In genomic region chr5:133930061-133930823, GRCh38 we compare ENCODE assay signal across 1 cellular context.
TF ChIP-seq lines count a peak whose summit lies in the region.

No MANE protein-coding gene starts in this region.

TF ChIP-seq in K562, 482 proteins besides CTCF, POLR2A, EP300 and RAD21 (continued from another document and continues in another):
- TF ChIP-seq CHAMP1 (IDR thresholded peaks at IDR 0.05): no peak
- no peak for TF ChIP-seq PTRF (tag; IDR thresholded peaks at IDR 0.05)
- no peak for TF ChIP-seq THRAP3 (IDR thresholded peaks at IDR 0.05; ENCODE audit: borderline replicate concordance)
- TF ChIP-seq NR0B1 (IDR thresholded peaks at IDR 0.05; ENCODE audit: partially characterized antibody): no peak
- TF ChIP-seq TBP (optimal IDR thresholded peaks at IDR 0.05; ENCODE audit: low read depth, low read length): peak; percentile 54
- TF ChIP-seq MTA2 (IDR thresholded peaks at IDR 0.05; ENCODE audit: low read depth): 0 out of 2 replicates have a peak, but pooled peaks have one; percentile 16
- TF ChIP-seq ATF4 (CRISPR knock-in tag; IDR thresholded peaks at IDR 0.05): no peak
- no peak for TF ChIP-seq TAF1 (IDR thresholded peaks at IDR 0.05; ENCODE audit: control insufficient read depth, extremely low read depth, insufficient read depth, low read length, severe bottlenecking)
- no peak for TF ChIP-seq SNIP1 (IDR thresholded peaks at IDR 0.05; ENCODE audit: low read depth)
- no peak for TF ChIP-seq TFAM (CRISPR knock-in tag; conservative IDR thresholded peaks at IDR 0.05)
- no peak for TF ChIP-seq PRPF4 (IDR thresholded peaks at IDR 0.05; ENCODE audit: insufficient read depth, low read depth, low read length, poor library complexity, severe bottlenecking)
- TF ChIP-seq RHOXF2B (CRISPR knock-in tag; conservative IDR thresholded peaks at IDR 0.05): no peak
- 0 out of 2 replicates have a peak, but pooled peaks have one; percentile 36 for TF ChIP-seq CREB3 (tag; conservative IDR thresholded peaks at IDR 0.05; ENCODE audit: low read depth)
- TF ChIP-seq SMARCE1 (IDR thresholded peaks at IDR 0.05): peak; percentile 80
- peak; percentile 50; the same call in 1 of the 2 replicates for TF ChIP-seq ZNF609 (CRISPR knock-in tag; IDR thresholded peaks at IDR 0.05; ENCODE audit: borderline replicate concordance)
- TF ChIP-seq CBX2 (IDR thresholded peaks at IDR 0.05; ENCODE audit: insufficient read depth, low read length, poor library complexity, severe bottlenecking): no peak
- TF ChIP-seq FOXK2 (conservative IDR thresholded peaks at IDR 0.05 in 1 of 2, IDR thresholded peaks at IDR 0.05 in 1 of 2; ENCODE audit: low read depth in 2 of 2): no peak
- TF ChIP-seq PHB2 (IDR thresholded peaks at IDR 0.05; ENCODE audit: low read depth): no peak
- no peak for TF ChIP-seq ZNF518B (CRISPR knock-in tag; IDR thresholded peaks at IDR 0.05)
- no peak for TF ChIP-seq CREBBP (IDR thresholded peaks at IDR 0.05; ENCODE audit: low read depth, low read length)
- no peak for TF ChIP-seq ZBED1 (IDR thresholded peaks at IDR 0.05)
- TF ChIP-seq KAT7 (CRISPR knock-in tag; IDR thresholded peaks at IDR 0.05; ENCODE audit: borderline replicate concordance): no peak
- 0 out of 2 replicates have a peak, but pooled peaks have one; percentile 17 for TF ChIP-seq SMARCA5 (IDR thresholded peaks at IDR 0.05)
- TF ChIP-seq SMAD3 (CRISPR knock-in tag; conservative IDR thresholded peaks at IDR 0.05): no peak
- no peak for TF ChIP-seq HEY1 (CRISPR knock-in tag; IDR thresholded peaks at IDR 0.05; ENCODE audit: borderline replicate concordance)
- no peak for TF ChIP-seq PTTG1 (tag; IDR thresholded peaks at IDR 0.05; ENCODE audit: low read depth)
- peak; percentile 51; the same call in 1 of the 2 replicates for TF ChIP-seq KLF16 (IDR thresholded peaks at IDR 0.05)
- no peak for TF ChIP-seq HMGN3 (IDR thresholded peaks at IDR 0.05; ENCODE audit: borderline replicate concordance, extremely low read depth, insufficient read length, low read depth, low read length)
- no peak for TF ChIP-seq MITF (IDR thresholded peaks at IDR 0.05)
- peak; percentile 15; the same call in 1 of the 2 replicates for TF ChIP-seq TFAP4 (CRISPR knock-in tag; IDR thresholded peaks at IDR 0.05; ENCODE audit: borderline replicate concordance)
- TF ChIP-seq ZNF395 (CRISPR knock-in tag; IDR thresholded peaks at IDR 0.05): peak; percentile 76
- TF ChIP-seq PURB (CRISPR knock-in tag; IDR thresholded peaks at IDR 0.05; ENCODE audit: low read depth): no peak
- no peak for TF ChIP-seq BRD9 (IDR thresholded peaks at IDR 0.05; ENCODE audit: low read depth, partially characterized antibody)
- TF ChIP-seq ZNF274 (IDR thresholded peaks at IDR 0.05; ENCODE audit: borderline replicate concordance, low read depth, low read length): no peak
- peak; percentile 95 for TF ChIP-seq PKNOX1 (IDR thresholded peaks at IDR 0.05)
- TF ChIP-seq RBBP5 (IDR thresholded peaks at IDR 0.05; ENCODE audit: borderline replicate concordance, insufficient read depth, low read length, poor library complexity, severe bottlenecking): no peak
- TF ChIP-seq GATAD2B (IDR thresholded peaks at IDR 0.05; ENCODE audit: borderline replicate concordance): peak; percentile 35; the same call in 1 of the 2 replicates
- no peak for TF ChIP-seq ZNF280B (CRISPR knock-in tag; IDR thresholded peaks at IDR 0.05)
- TF ChIP-seq ZNF766 (CRISPR knock-in tag; conservative IDR thresholded peaks at IDR 0.05): peak; percentile 34
